ENCODE assay signal across 12 cellular contexts in genomic region chr21:25999935-26000582, GRCh38.
DNase-seq lines count a peak whose midpoint lies in the region; ATAC-seq and TF ChIP-seq lines count a peak whose summit lies in the region.
"Had no signal": no experiment of that assay in that cellular context is flagged by ENCODE, and none has a peak within 500 bp of the region (broad histone marks: within the 10 kb centered on the region; RNA-seq: fewer than 3 reads in every experiment).

No MANE protein-coding gene starts in this region.

- BruUV-seq in MCF 10A (replicated peaks; lab: Mats Ljungman, UMichigan): no TSS peak

- H3K36me3 Mint-ChIP-seq in CD4-positive, alpha-beta T cell (ENCODE audit: low read depth): peaks cover 28% of the 10 kb centered on the region
- peaks cover 2% of the 10 kb centered on the region for H3K36me3 Mint-ChIP-seq in activated CD4-positive, alpha-beta T cell treated with anti-CD3 and anti-CD28 coated beads, Interleukin-2, amount 10 ng/mL, durations not matched to agents 24 days and 14 days (ENCODE audit: low read depth)
- H3K36me3 Mint-ChIP-seq in activated naive CD8-positive, alpha-beta T cell treated with anti-CD3 and anti-CD28 coated beads, Interleukin-2, amount 10 ng/mL, durations not matched to agents 7 days and 5 days: no peaks in the 10 kb centered on the region
- H3K36me3 Mint-ChIP-seq in natural killer cell treated with Interleukin-12 subunit alpha and Interleukin-12 subunit beta and Interleukin-15 and Interleukin-18, amount 100 ng/mL, for 72 hours: no peaks in the 10 kb centered on the region
- peaks cover 72% of the 10 kb centered on the region for H3K36me3 Mint-ChIP-seq in MCF 10A (ENCODE audit: insufficient read depth, unreplicated experiment)

- H3K4me3 Mint-ChIP-seq in CD4-positive, alpha-beta T cell: peak overlapping the region; percentile 50
- H3K4me3 Mint-ChIP-seq in activated CD4-positive, alpha-beta T cell treated with anti-CD3 and anti-CD28 coated beads, Interleukin-2, amount 10 ng/mL, durations not matched to agents 24 days and 14 days: peak overlapping the region; percentile 45
- peak overlapping the region; percentile 61 for H3K4me3 Mint-ChIP-seq in activated naive CD8-positive, alpha-beta T cell treated with anti-CD3 and anti-CD28 coated beads, Interleukin-2, amount 10 ng/mL, durations not matched to agents 7 days and 5 days
- peak overlapping the region; percentile 47 for H3K4me3 Mint-ChIP-seq in natural killer cell treated with Interleukin-12 subunit alpha and Interleukin-12 subunit beta and Interleukin-15 and Interleukin-18, amount 100 ng/mL, for 72 hours
- no peak overlapping the region for H3K4me3 Mint-ChIP-seq in MCF 10A (ENCODE audit: unreplicated experiment)
- H3K4me3 Mint-ChIP-seq: nephron had no signal

- H3K27ac ChIP-seq in CD4-positive, alpha-beta T cell (ENCODE audit: low read depth, low read length): no peak overlapping the region
- H3K27ac ChIP-seq: coronary artery had no signal

- no peak overlapping the region for H3K27ac Mint-ChIP-seq in CD4-positive, alpha-beta T cell
- peak overlapping the region; percentile 47 for H3K27ac Mint-ChIP-seq in activated CD4-positive, alpha-beta T cell treated with anti-CD3 and anti-CD28 coated beads, Interleukin-2, amount 10 ng/mL, durations not matched to agents 24 days and 14 days
- H3K27ac Mint-ChIP-seq in activated naive CD8-positive, alpha-beta T cell treated with anti-CD3 and anti-CD28 coated beads, Interleukin-2, amount 10 ng/mL, durations not matched to agents 7 days and 5 days: peak overlapping the region; percentile 67
- H3K27ac Mint-ChIP-seq in natural killer cell treated with Interleukin-12 subunit alpha and Interleukin-12 subunit beta and Interleukin-15 and Interleukin-18, amount 100 ng/mL, for 72 hours: no peak overlapping the region
- H3K27ac Mint-ChIP-seq in MCF 10A (ENCODE audit: low read depth, unreplicated experiment): no peak overlapping the region
- H3K27ac Mint-ChIP-seq: nephron had no signal

- peak in 9 of 10 experiments; percentile 4 to 48 (median 16) for DNase-seq in CD4-positive, alpha-beta T cell
- DNase-seq in activated CD4-positive, alpha-beta T cell treated with anti-CD3 and anti-CD28 coated beads, Interleukin-2, amount 10 ng/mL, durations not matched to agents 24 days and 14 days: peak; percentile 81
- peak; percentile 42 for DNase-seq in activated naive CD8-positive, alpha-beta T cell treated with anti-CD3 and anti-CD28 coated beads, Interleukin-2, amount 10 ng/mL, durations not matched to agents 7 days and 5 days
- no peak for DNase-seq in natural killer cell treated with Interleukin-12 subunit alpha and Interleukin-12 subunit beta and Interleukin-15 and Interleukin-18, amount 100 ng/mL, for 72 hours (ENCODE audit: low spot score)
- DNase-seq in AG08396 (ENCODE audit: low spot score) (no peak), germinal center (ENCODE audit: low spot score) (no peak), MCF 10A (ENCODE audit: unreplicated experiment) (no peak)
- DNase-seq: IMR-90, NCI-H2171 treated with DMSO at 0.1 percent for 48 hours had no signal

- POLR2A ChIA-PET in CD4-positive, alpha-beta T cell (lab: Charles Lee): no interaction called here
- POLR2A ChIA-PET in activated naive CD8-positive, alpha-beta T cell treated with anti-CD3 and anti-CD28 coated beads, Interleukin-2, amount 10 ng/mL, durations not matched to agents 7 days and 5 days (lab: Charles Lee): no interaction called here
- POLR2A ChIA-PET in MCF 10A (lab: Yijun Ruan, JAX): no interaction called here

- CTCF ChIA-PET in CD4-positive, alpha-beta T cell (lab: Charles Lee): no interaction called here
- CTCF ChIA-PET in MCF 10A (lab: Yijun Ruan, JAX): interaction anchor here (0.5 kb wide), 1 partner anchor 13 kb away, joined by 3 read pairs; no protein-coding TSS in a partner anchor

- intact Hi-C loops in CD4-positive, alpha-beta T cell (cut with DNase I, micrococcal nuclease): no loop called here
- intact Hi-C loops in activated CD4-positive, alpha-beta T cell treated with anti-CD3 and anti-CD28 coated beads, Interleukin-2, amount 10 ng/mL, durations not matched to agents 24 days and 14 days (cut with micrococcal nuclease): no loop called here
- intact Hi-C loops in MCF 10A (cut with micrococcal nuclease): no loop called here

- no peaks in the 10 kb centered on the region for H3K9me3 Mint-ChIP-seq in CD4-positive, alpha-beta T cell
- H3K9me3 Mint-ChIP-seq in activated CD4-positive, alpha-beta T cell treated with anti-CD3 and anti-CD28 coated beads, Interleukin-2, amount 10 ng/mL, durations not matched to agents 24 days and 14 days: no peaks in the 10 kb centered on the region
- H3K9me3 Mint-ChIP-seq in activated naive CD8-positive, alpha-beta T cell treated with anti-CD3 and anti-CD28 coated beads, Interleukin-2, amount 10 ng/mL, durations not matched to agents 7 days and 5 days: no peaks in the 10 kb centered on the region
- no peaks in the 10 kb centered on the region for H3K9me3 Mint-ChIP-seq in natural killer cell treated with Interleukin-12 subunit alpha and Interleukin-12 subunit beta and Interleukin-15 and Interleukin-18, amount 100 ng/mL, for 72 hours
- no peaks in the 10 kb centered on the region for H3K9me3 Mint-ChIP-seq in MCF 10A (ENCODE audit: unreplicated experiment)
- H3K9me3 Mint-ChIP-seq: nephron had no signal

- no peaks in the 10 kb centered on the region for H3K9me3 ChIP-seq in CD4-positive, alpha-beta T cell (ENCODE audit: control insufficient read depth, low read length)

- no peaks in the 10 kb centered on the region for H3K27me3 Mint-ChIP-seq in CD4-positive, alpha-beta T cell
- no peaks in the 10 kb centered on the region for H3K27me3 Mint-ChIP-seq in activated CD4-positive, alpha-beta T cell treated with anti-CD3 and anti-CD28 coated beads, Interleukin-2, amount 10 ng/mL, durations not matched to agents 24 days and 14 days
- H3K27me3 Mint-ChIP-seq in activated naive CD8-positive, alpha-beta T cell treated with anti-CD3 and anti-CD28 coated beads, Interleukin-2, amount 10 ng/mL, durations not matched to agents 7 days and 5 days: no peaks in the 10 kb centered on the region
- no peaks in the 10 kb centered on the region for H3K27me3 Mint-ChIP-seq in natural killer cell treated with Interleukin-12 subunit alpha and Interleukin-12 subunit beta and Interleukin-15 and Interleukin-18, amount 100 ng/mL, for 72 hours
- H3K27me3 Mint-ChIP-seq in MCF 10A (ENCODE audit: insufficient read depth, unreplicated experiment): no peaks in the 10 kb centered on the region

- peak; percentile 96 for ATAC-seq in CD4-positive, alpha-beta T cell (ENCODE audit: poor library complexity)
- peak; percentile 95 for ATAC-seq in activated naive CD8-positive, alpha-beta T cell treated with anti-CD3 and anti-CD28 coated beads, Interleukin-2, amount 10 ng/mL, durations not matched to agents 7 days and 5 days (ENCODE audit: low read depth)
- peak; percentile 62 to 67 for ATAC-seq in natural killer cell treated with Interleukin-12 subunit alpha and Interleukin-12 subunit beta and Interleukin-15 and Interleukin-18, amount 100 ng/mL, for 72 hours
- ATAC-seq in GM21526 (IDR thresholded peaks at IDR 0.05; ENCODE audit: low FRiP score, unreplicated experiment): no peak

- no peaks in the 10 kb centered on the region for H3K27me3 ChIP-seq in CD4-positive, alpha-beta T cell (ENCODE audit: control insufficient read depth, insufficient read depth, low read length)

- TF ChIP-seq CTCF in CD4-positive, alpha-beta T cell (IDR thresholded peaks at IDR 0.05): no peak
- no peak for TF ChIP-seq CTCF in MCF 10A (IDR thresholded peaks at IDR 0.05; ENCODE audit: unreplicated experiment)

- H3K4me1 Mint-ChIP-seq in CD4-positive, alpha-beta T cell (ENCODE audit: low read depth): peaks cover 12% of the 10 kb centered on the region
- peaks cover 7% of the 10 kb centered on the region for H3K4me1 Mint-ChIP-seq in activated CD4-positive, alpha-beta T cell treated with anti-CD3 and anti-CD28 coated beads, Interleukin-2, amount 10 ng/mL, durations not matched to agents 24 days and 14 days
- H3K4me1 Mint-ChIP-seq in activated naive CD8-positive, alpha-beta T cell treated with anti-CD3 and anti-CD28 coated beads, Interleukin-2, amount 10 ng/mL, durations not matched to agents 7 days and 5 days: peaks cover 8% of the 10 kb centered on the region
- peaks cover 0 to 8% of the 10 kb centered on the region in 2 donors for H3K4me1 Mint-ChIP-seq in natural killer cell treated with Interleukin-12 subunit alpha and Interleukin-12 subunit beta and Interleukin-15 and Interleukin-18, amount 100 ng/mL, for 72 hours (ENCODE audit: low read depth in 2 of 2)
- no peaks in the 10 kb centered on the region for H3K4me1 Mint-ChIP-seq in MCF 10A (ENCODE audit: insufficient read depth, unreplicated experiment)

Comparison
In these comparisons a context has a peak if more than half of its experiments do, and no peak if none do; other contexts are left out.
1. DNase-seq: peak in CD4-positive, alpha-beta T cell (9 of 10), activated CD4-positive, alpha-beta T cell treated with anti-CD3 and anti-CD28 coated beads, Interleukin-2, amount 10 ng/mL, durations not matched to agents 24 days and 14 days (single experiment) and activated naive CD8-positive, alpha-beta T cell treated with anti-CD3 and anti-CD28 coated beads, Interleukin-2, amount 10 ng/mL, durations not matched to agents 7 days and 5 days (single experiment); none in natural killer cell treated with Interleukin-12 subunit alpha and Interleukin-12 subunit beta and Interleukin-15 and Interleukin-18, amount 100 ng/mL, for 72 hours (single experiment), AG08396 (single experiment), germinal center (single experiment) and MCF 10A (single experiment).
2. H3K27ac Mint-ChIP-seq: peak in activated CD4-positive, alpha-beta T cell treated with anti-CD3 and anti-CD28 coated beads, Interleukin-2, amount 10 ng/mL, durations not matched to agents 24 days and 14 days (single experiment) and activated naive CD8-positive, alpha-beta T cell treated with anti-CD3 and anti-CD28 coated beads, Interleukin-2, amount 10 ng/mL, durations not matched to agents 7 days and 5 days (single experiment); none in CD4-positive, alpha-beta T cell (single experiment), natural killer cell treated with Interleukin-12 subunit alpha and Interleukin-12 subunit beta and Interleukin-15 and Interleukin-18, amount 100 ng/mL, for 72 hours (0 of 2) and MCF 10A (single experiment).